14 cellular contexts compared by ENCODE assay signal in genomic region chr1:1560178-1560577, GRCh38.
A peak's percentile ranks its signal among the peaks of the same experiment; 100 is the strongest.
DNase-seq lines count a peak whose midpoint lies in the region; ATAC-seq and TF ChIP-seq lines count a peak whose summit lies in the region.
"Had no signal": no experiment of that assay in that cellular context is flagged by ENCODE, and none has a peak within 500 bp of the region (broad histone marks: within the 10 kb centered on the region; RNA-seq: fewer than 3 reads in every experiment).

No MANE protein-coding gene starts in this region.

- peak overlapping the region; percentile 56; the same call in 1 of the 2 replicates for H3K27ac ChIP-seq in VCaP
- H3K27ac ChIP-seq: A549, SJSA1 had no signal

- TF ChIP-seq POLR2A in GM19099 (IDR thresholded peaks at IDR 0.05; ENCODE audit: extremely low read depth, insufficient read length, low read depth), result peak; percentile 11

- no peak for ATAC-seq in HG03378 (IDR thresholded peaks at IDR 0.05; ENCODE audit: unreplicated experiment)
- ATAC-seq: A549, GM23338, Panc1 had no signal

- TF ChIP-seq CTCF in VCaP (conservative IDR thresholded peaks at IDR 0.05), result no peak

- DNase-seq in HCEC 1CT, result no peak
- DNase-seq: Caco-2; CD4-positive, alpha-beta T cell; DMS153; GDM1; KBM-7; NCI-H1694 treated with DMSO at 0.1 percent for 48 hours had no signal
